ENCODE assay signal across 25 cellular contexts in genomic region chr9:136499935-136500910, GRCh38.
"Had no signal": no experiment of that assay in that cellular context is flagged by ENCODE, and none has a peak within 500 bp of the region (broad histone marks: within the 10 kb centered on the region; RNA-seq: fewer than 3 reads in every experiment).

No MANE protein-coding gene starts in this region.

- DNase-seq: activated CD4-positive, CD25-positive, alpha-beta regulatory T cell treated with anti-CD3 and anti-CD28 coated beads, Interleukin-2, amount 50 U/mL, for 72 hours; activated CD8-positive, alpha-beta memory T cell treated with anti-CD3 and anti-CD28 coated beads, Interleukin-2, amount 50 U/mL, for 4 hours; activated naive CD8-positive, alpha-beta T cell treated with anti-CD3 and anti-CD28 coated beads, Interleukin-2, amount 10 ng/mL, durations not matched to agents 7 days and 5 days; activated T-cell treated with anti-CD3 and anti-CD28 coated beads, Interleukin-2, amount 50 U/mL, for 24 hours; amygdala; effector CD8-positive, alpha-beta T cell; foreskin melanocyte; lower lobe of right lung; mesendoderm; mucosa of descending colon; nephron progenitor cell; occipital lobe; sigmoid colon; stimulated activated CD4-positive, alpha-beta T cell treated with anti-CD3 and anti-CD28 coated beads, Interleukin-15, amount 100 ng/mL, for 24 hours; testis; trophoblast cell; uterus; WERI-Rb-1 had no signal

- H3K4me1 Mint-ChIP-seq: activated naive CD8-positive, alpha-beta T cell treated with anti-CD3 and anti-CD28 coated beads, Interleukin-2, amount 10 ng/mL, durations not matched to agents 7 days and 5 days; activated T-helper 17 cell treated with anti-CD3 and anti-CD28 coated beads, Interleukin-2, amount 50 U/mL, for 72 hours; nephron progenitor cell; stimulated activated memory B cell treated with anti-CD40 and anti-IgM and Interleukin-4, amounts not matched to agents 10 μg/mL and 1 μg/mL and 100 μg/mL, for 72 hours had no signal

- H3K27me3 Mint-ChIP-seq: activated naive CD8-positive, alpha-beta T cell treated with anti-CD3 and anti-CD28 coated beads, Interleukin-2, amount 10 ng/mL, durations not matched to agents 7 days and 5 days; activated T-cell treated with anti-CD3 and anti-CD28 coated beads, Interleukin-2, amount 50 U/mL, for 24 hours; activated T-helper 17 cell treated with anti-CD3 and anti-CD28 coated beads, Interleukin-2, amount 50 U/mL, for 72 hours; dendritic cell treated with granulocyte-macrophage colony-stimulating factor and Interleukin-4, amounts not matched to agents 40 ng/mL and 50 ng/mL, for 4 days; stimulated activated memory B cell treated with anti-CD40 and anti-IgM and Interleukin-4, amounts not matched to agents 10 μg/mL and 1 μg/mL and 100 μg/mL, for 72 hours had no signal

- H3K4me3 Mint-ChIP-seq: activated naive CD8-positive, alpha-beta T cell treated with anti-CD3 and anti-CD28 coated beads, Interleukin-2, amount 10 ng/mL, durations not matched to agents 7 days and 5 days; activated T-cell treated with anti-CD3 and anti-CD28 coated beads, Interleukin-2, amount 50 U/mL, for 24 hours; activated T-helper 17 cell treated with anti-CD3 and anti-CD28 coated beads, Interleukin-2, amount 50 U/mL, for 72 hours; dendritic cell treated with granulocyte-macrophage colony-stimulating factor and Interleukin-4, amounts not matched to agents 40 ng/mL and 50 ng/mL, for 4 days; nephron progenitor cell; stimulated activated memory B cell treated with anti-CD40 and anti-IgM and Interleukin-4, amounts not matched to agents 10 μg/mL and 1 μg/mL and 100 μg/mL, for 72 hours had no signal

- H3K4me2 ChIP-seq: smooth muscle cell had no signal

- H3K9me3 ChIP-seq: lower lobe of right lung, mucosa of descending colon, sigmoid colon, testis, uterus had no signal

- H3K27ac Mint-ChIP-seq: activated naive CD8-positive, alpha-beta T cell treated with anti-CD3 and anti-CD28 coated beads, Interleukin-2, amount 10 ng/mL, durations not matched to agents 7 days and 5 days; activated T-cell treated with anti-CD3 and anti-CD28 coated beads, Interleukin-2, amount 50 U/mL, for 24 hours; activated T-helper 17 cell treated with anti-CD3 and anti-CD28 coated beads, Interleukin-2, amount 50 U/mL, for 72 hours; dendritic cell treated with granulocyte-macrophage colony-stimulating factor and Interleukin-4, amounts not matched to agents 40 ng/mL and 50 ng/mL, for 4 days; nephron progenitor cell; stimulated activated memory B cell treated with anti-CD40 and anti-IgM and Interleukin-4, amounts not matched to agents 10 μg/mL and 1 μg/mL and 100 μg/mL, for 72 hours had no signal

- H3K4me1 ChIP-seq: lower lobe of right lung, testis, uterus had no signal

- H3K36me3 ChIP-seq: uterus had no signal

- H3K9me3 Mint-ChIP-seq: activated naive CD8-positive, alpha-beta T cell treated with anti-CD3 and anti-CD28 coated beads, Interleukin-2, amount 10 ng/mL, durations not matched to agents 7 days and 5 days; activated T-cell treated with anti-CD3 and anti-CD28 coated beads, Interleukin-2, amount 50 U/mL, for 24 hours; activated T-helper 17 cell treated with anti-CD3 and anti-CD28 coated beads, Interleukin-2, amount 50 U/mL, for 72 hours; dendritic cell treated with granulocyte-macrophage colony-stimulating factor and Interleukin-4, amounts not matched to agents 40 ng/mL and 50 ng/mL, for 4 days; nephron progenitor cell; stimulated activated memory B cell treated with anti-CD40 and anti-IgM and Interleukin-4, amounts not matched to agents 10 μg/mL and 1 μg/mL and 100 μg/mL, for 72 hours had no signal

- ATAC-seq: activated T-helper 17 cell treated with anti-CD3 and anti-CD28 coated beads, Interleukin-2, amount 50 U/mL, for 72 hours; esophagus mucosa; left lobe of liver; lower lobe of right lung; mucosa of descending colon; stimulated activated memory B cell treated with anti-CD40 and anti-IgM and Interleukin-4, amounts not matched to agents 10 μg/mL and 1 μg/mL and 100 μg/mL, for 72 hours had no signal

- H3K4me3 ChIP-seq: cardiac muscle cell, lower lobe of right lung, mucosa of descending colon, sigmoid colon, smooth muscle cell, testis, uterus had no signal

- H3K27me3 ChIP-seq: cardiac muscle cell, sigmoid colon, testis, uterus had no signal

- H3K27ac ChIP-seq: cardiac muscle cell, lower lobe of right lung, sigmoid colon, testis, uterus, WERI-Rb-1 had no signal
